Comparison of ENCODE assay signal across 1 cellular context in the genomic region with DNA sequence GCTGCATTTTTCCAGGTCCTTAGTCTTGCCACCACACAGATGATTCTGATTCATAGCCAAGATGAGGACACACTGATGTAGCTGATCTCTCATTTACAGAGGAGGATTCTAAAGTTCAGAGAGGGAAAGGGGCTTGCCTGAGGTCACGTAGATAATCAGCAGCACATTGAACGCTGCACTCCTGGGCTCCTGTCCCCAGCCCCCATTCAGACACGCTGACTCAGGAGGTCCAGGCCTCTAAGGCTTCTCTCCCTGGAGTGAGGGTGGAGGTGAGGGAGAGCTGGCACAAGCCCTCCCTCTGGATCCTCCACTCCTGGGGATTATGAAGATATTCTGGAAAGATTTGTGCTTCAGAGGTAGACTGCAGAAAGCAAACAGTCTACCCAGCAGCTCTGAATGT.
TF ChIP-seq lines count a peak whose summit lies in the region.

No MANE protein-coding gene starts in this region.

TF ChIP-seq in H1, 55 proteins besides CTCF, POLR2A, EP300 and RAD21:
- TF ChIP-seq MAFK (IDR thresholded peaks at IDR 0.05; ENCODE audit: low read depth, low read length), result no peak
- no peak for TF ChIP-seq POU5F1 (IDR thresholded peaks at IDR 0.05; ENCODE audit: low read depth, low read length)
- no peak for TF ChIP-seq TBP (IDR thresholded peaks at IDR 0.05; ENCODE audit: low read depth, low read length)
- TF ChIP-seq GABPA (IDR thresholded peaks at IDR 0.05; ENCODE audit: borderline replicate concordance, insufficient read depth, low read length), result no peak
